26 cellular contexts compared by ENCODE assay signal in the genomic region with DNA sequence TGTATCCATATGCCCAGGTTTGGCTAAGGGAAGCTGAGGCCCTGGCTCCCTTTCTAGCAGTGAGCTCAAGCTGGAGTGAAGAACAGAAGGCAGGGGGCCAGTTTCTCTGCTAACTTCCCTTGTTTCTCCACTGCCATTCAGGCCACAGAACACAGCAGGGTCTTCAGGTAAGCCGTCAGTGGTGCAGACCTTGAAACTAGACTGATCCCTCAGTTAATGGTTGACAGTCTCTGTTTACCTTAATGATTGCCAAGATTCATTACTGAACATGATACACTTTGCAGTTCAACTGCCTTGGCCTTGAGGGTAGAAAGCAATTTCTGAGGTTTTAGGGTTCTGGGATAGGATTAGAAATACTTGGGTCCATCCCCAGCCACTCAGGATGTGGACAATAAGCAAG. TPM values are rescaled to one million over a fixed set of nuclear protein-coding genes. Genes with fewer than 3 reads are reported as not detected.
"Had no signal": no experiment of that assay in that cellular context is flagged by ENCODE, and none has a peak within 500 bp of the region (broad histone marks: within the 10 kb centered on the region; RNA-seq: fewer than 3 reads in every experiment).

No MANE protein-coding gene starts in this region.

- H3K9me3 ChIP-seq: ascending aorta had no signal

- H3K36me3 ChIP-seq: ascending aorta had no signal

- H3K4me3 ChIP-seq: ascending aorta had no signal

- H3K27ac Mint-ChIP-seq: activated CD8-positive, alpha-beta T cell treated with anti-CD3 and anti-CD28 coated beads for 36 hours; activated naive CD4-positive, alpha-beta T cell treated with anti-CD3 and anti-CD28 coated beads, Interleukin-2, amount 50 U/mL, for 24 hours; activated naive CD8-positive, alpha-beta T cell treated with anti-CD3 and anti-CD28 coated beads, Interleukin-2, amount 50 U/mL, for 24 hours; brain had no signal

- H3K27me3 Mint-ChIP-seq: activated CD8-positive, alpha-beta T cell treated with anti-CD3 and anti-CD28 coated beads for 36 hours; activated naive CD4-positive, alpha-beta T cell treated with anti-CD3 and anti-CD28 coated beads, Interleukin-2, amount 50 U/mL, for 24 hours; activated naive CD8-positive, alpha-beta T cell treated with anti-CD3 and anti-CD28 coated beads, Interleukin-2, amount 50 U/mL, for 24 hours; central memory CD8-positive, alpha-beta T cell had no signal

- H3K27me3 ChIP-seq: ascending aorta had no signal

- H3K4me1 ChIP-seq: ascending aorta had no signal

- H3K36me3 Mint-ChIP-seq: activated naive CD4-positive, alpha-beta T cell treated with anti-CD3 and anti-CD28 coated beads, Interleukin-2, amount 50 U/mL, for 24 hours; brain had no signal

- ATAC-seq: activated CD4-positive, CD25-positive, alpha-beta regulatory T cell treated with anti-CD3 and anti-CD28 coated beads, Interleukin-2, amount 50 U/mL, for 24 hours; activated CD8-positive, alpha-beta T cell treated with anti-CD3 and anti-CD28 coated beads for 36 hours; activated naive CD8-positive, alpha-beta T cell treated with anti-CD3 and anti-CD28 coated beads, Interleukin-2, amount 50 U/mL, for 24 hours had no signal

- H3K4me3 Mint-ChIP-seq: activated CD8-positive, alpha-beta T cell treated with anti-CD3 and anti-CD28 coated beads for 36 hours; activated naive CD4-positive, alpha-beta T cell treated with anti-CD3 and anti-CD28 coated beads, Interleukin-2, amount 50 U/mL, for 24 hours; activated naive CD8-positive, alpha-beta T cell treated with anti-CD3 and anti-CD28 coated beads, Interleukin-2, amount 50 U/mL, for 24 hours; central memory CD8-positive, alpha-beta T cell had no signal

- DNase-seq: activated CD4-positive, alpha-beta T cell treated with anti-CD3 and anti-CD28 coated beads for 4 hours; activated CD8-positive, alpha-beta memory T cell treated with anti-CD3 and anti-CD28 coated beads, Interleukin-2, amount 50 U/mL, for 48 hours; activated CD8-positive, alpha-beta T cell treated with anti-CD3 and anti-CD28 coated beads for 36 hours; activated naive CD8-positive, alpha-beta T cell treated with anti-CD3 and anti-CD28 coated beads, Interleukin-2, amount 50 U/mL, for 24 hours; activated T-cell treated with anti-CD3 and anti-CD28 coated beads, Interleukin-2, amount 50 U/mL, for 1 hour; amniotic stem cell; NCI-H1092; NCI-H1417 treated with DMSO at 0.1 percent for 48 hours; NCI-H1694; NCI-H2107; NCI-H2171 treated with DMSO at 0.1 percent for 48 hours; NCI-H226; NCI-H526 treated with DMSO at 0.1 percent for 48 hours; NCI-H82; SIG-M5; T-helper 2 cell; T1000 had no signal

- H3K4me1 Mint-ChIP-seq: activated naive CD4-positive, alpha-beta T cell treated with anti-CD3 and anti-CD28 coated beads, Interleukin-2, amount 50 U/mL, for 24 hours; activated naive CD8-positive, alpha-beta T cell treated with anti-CD3 and anti-CD28 coated beads, Interleukin-2, amount 50 U/mL, for 24 hours; brain had no signal

- H3K9me3 Mint-ChIP-seq: activated CD8-positive, alpha-beta T cell treated with anti-CD3 and anti-CD28 coated beads for 36 hours; activated naive CD4-positive, alpha-beta T cell treated with anti-CD3 and anti-CD28 coated beads, Interleukin-2, amount 50 U/mL, for 24 hours; activated naive CD8-positive, alpha-beta T cell treated with anti-CD3 and anti-CD28 coated beads, Interleukin-2, amount 50 U/mL, for 24 hours; central memory CD8-positive, alpha-beta T cell had no signal

- H3K27ac ChIP-seq: ascending aorta had no signal

RNA-seq across cellular contexts. Expression of a gene that starts 8.9 kb away (rescaled TPM):
- total RNA-seq: activated CD8-positive, alpha-beta T cell treated with anti-CD3 and anti-CD28 coated beads for 36 hours; ascending aorta; MCF 10A; NCI-H460; OCI-LY7; RPMI7951 had no signal
